Comparison of ENCODE assay signal across 23 cellular contexts in the genomic region with DNA sequence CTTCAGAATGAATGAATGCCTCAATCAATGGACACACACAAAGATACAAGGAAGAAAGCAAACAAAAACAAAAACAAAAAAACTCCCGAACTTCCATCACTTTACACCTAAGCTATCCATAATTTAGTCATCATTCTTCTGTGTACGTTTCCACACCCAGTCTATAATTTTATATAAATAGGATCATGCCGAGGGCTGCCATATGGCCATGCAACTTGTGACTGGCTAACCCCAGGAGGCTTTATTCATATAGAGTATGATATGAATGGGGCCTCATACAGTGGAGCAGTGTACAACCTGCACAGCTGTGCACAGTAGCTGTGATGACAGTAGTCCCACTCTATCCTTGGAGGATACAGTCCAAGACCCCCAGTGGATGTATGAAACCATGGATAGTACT.
"Had no signal": no experiment of that assay in that cellular context is flagged by ENCODE, and none has a peak within 500 bp of the region (broad histone marks: within the 10 kb centered on the region; RNA-seq: fewer than 3 reads in every experiment).

No MANE protein-coding gene starts in this region.

- DNase-seq: colonic mucosa; cortex of kidney; dermis blood vessel endothelial cell; dorsolateral prefrontal cortex; effector CD4-positive, alpha-beta T cell; effector CD8-positive, alpha-beta T cell; effector memory CD4-positive, alpha-beta T cell; effector memory CD8-positive, alpha-beta T cell; endodermal cell; erythroblast; esophagus squamous epithelium; foreskin fibroblast; foreskin keratinocyte; foreskin melanocyte; gastrocnemius medialis; glutamatergic neuron; head of caudate nucleus; heart right ventricle had no signal

- H3K9me3 ChIP-seq: colonic mucosa, esophagus muscularis mucosa, gastrocnemius medialis, gastroesophageal sphincter, heart left ventricle had no signal

- H3K27ac ChIP-seq: colonic mucosa, coronary artery, dorsolateral prefrontal cortex, epithelial cell of prostate, esophagus muscularis mucosa, esophagus squamous epithelium, foreskin keratinocyte, gastrocnemius medialis, gastroesophageal sphincter, heart left ventricle, heart right ventricle had no signal

- H3K36me3 ChIP-seq: colonic mucosa, esophagus muscularis mucosa, esophagus squamous epithelium, gastrocnemius medialis, gastroesophageal sphincter, heart left ventricle, heart right ventricle had no signal

- H3K27me3 ChIP-seq: colonic mucosa, esophagus squamous epithelium, foreskin keratinocyte, gastrocnemius medialis, heart left ventricle had no signal

- ATAC-seq: effector memory CD8-positive, alpha-beta T cell; foreskin keratinocyte; gastrocnemius medialis had no signal

- H3K4me3 ChIP-seq: colonic mucosa, coronary artery, dorsolateral prefrontal cortex, esophagus muscularis mucosa, esophagus squamous epithelium, gastrocnemius medialis, gastroesophageal sphincter, heart left ventricle, heart right ventricle had no signal

- H3K4me1 ChIP-seq: colonic mucosa, esophagus muscularis mucosa, esophagus squamous epithelium, foreskin keratinocyte, gastrocnemius medialis, gastroesophageal sphincter, heart left ventricle, heart right ventricle had no signal
